8 cellular contexts compared by ENCODE assay signal in genomic region chr14:42138406-42138805, GRCh38.
"Had no signal": no experiment of that assay in that cellular context is flagged by ENCODE, and none has a peak within 500 bp of the region (broad histone marks: within the 10 kb centered on the region; RNA-seq: fewer than 3 reads in every experiment).

No MANE protein-coding gene starts in this region.

- H3K9ac ChIP-seq: GM23248 had no signal

- H3K36me3 ChIP-seq: HAP-1 had no signal

- FAIRE-seq: HTR-8/SVneo had no signal

- H3K27ac Mint-ChIP-seq: HFFc6, IgD-negative memory B cell had no signal

- H3K9me3 ChIP-seq: HAP-1 had no signal

- DNase-seq: GM23248, GOT3, H7, HFFc6 had no signal

- H3K4me1 ChIP-seq: HAP-1 had no signal

- H3K36me3 Mint-ChIP-seq: IgD-negative memory B cell had no signal

- H3K4me3 ChIP-seq: GM23248, HAP-1 had no signal

- H3K27ac ChIP-seq: GM23248 had no signal

- ATAC-seq: HCT116 had no signal

- H3K27me3 Mint-ChIP-seq: IgD-negative memory B cell had no signal

- H3K4me3 Mint-ChIP-seq: HFFc6, IgD-negative memory B cell had no signal

- H3K9me3 Mint-ChIP-seq: HFFc6, IgD-negative memory B cell had no signal

- H2AFZ ChIP-seq: GM23248 had no signal
